Comparison of ENCODE assay signal across 25 cellular contexts in the genomic region with DNA sequence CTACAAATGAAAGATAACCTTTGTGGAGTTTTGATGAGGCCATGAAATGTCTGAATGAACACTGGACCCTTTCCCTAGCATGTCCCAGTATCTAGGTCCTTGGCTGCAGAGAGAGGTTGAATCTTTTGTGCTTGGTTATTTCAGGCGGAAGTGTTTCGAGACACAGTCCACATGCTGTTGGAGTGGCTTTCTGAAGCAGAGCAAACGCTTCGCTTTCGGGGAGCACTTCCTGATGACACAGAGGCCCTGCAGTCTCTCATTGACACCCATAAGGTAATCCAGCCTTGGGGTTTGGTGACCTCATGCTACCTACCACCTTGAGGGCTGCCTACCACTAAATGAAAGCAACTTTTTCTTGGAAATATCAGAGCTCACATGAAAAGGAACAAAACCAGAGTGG. TPM values are rescaled to one million over a fixed set of nuclear protein-coding genes. Genes with fewer than 3 reads are reported as not detected.
DNase-seq lines count a peak whose midpoint lies in the region; ATAC-seq, FAIRE-seq and TF ChIP-seq lines count a peak whose summit lies in the region.
"Had no signal": no experiment of that assay in that cellular context is flagged by ENCODE, and none has a peak within 500 bp of the region (broad histone marks: within the 10 kb centered on the region; RNA-seq: fewer than 3 reads in every experiment).

No MANE protein-coding gene starts in this region.

- H3K27me3 Mint-ChIP-seq in activated CD4-positive, alpha-beta T cell treated with anti-CD3 and anti-CD28 coated beads, Interleukin-2, amount 10 ng/mL, durations not matched to agents 7 days and 5 days = no peaks in the 10 kb centered on the region

- H3K36me3 Mint-ChIP-seq in activated CD4-positive, alpha-beta T cell treated with anti-CD3 and anti-CD28 coated beads, Interleukin-2, amount 10 ng/mL, durations not matched to agents 7 days and 5 days (ENCODE audit: low read depth) = peaks cover 75% of the 10 kb centered on the region

- H3K4me2 ChIP-seq in HepG2 (ENCODE audit: low read depth, low read length) = no peak overlapping the region
- H3K4me2 ChIP-seq: BLaER1 had no signal

- FAIRE-seq in HepG2 (lab: Jason Lieb, UNC) = no peak
- FAIRE-seq: A204.1, D721Med, K562 had no signal

- POLR2A ChIA-PET in activated CD4-positive, alpha-beta T cell treated with anti-CD3 and anti-CD28 coated beads, Interleukin-2, amount 10 ng/mL, durations not matched to agents 7 days and 5 days (lab: Charles Lee) = interaction anchor here (0.6 kb wide), 1 partner anchor 261 kb away, joined by 3 read pairs; no protein-coding TSS in a partner anchor
- POLR2A ChIA-PET in HepG2 (lab: Yijun Ruan, JAX) = no interaction called here

- H2AFZ ChIP-seq in HepG2 (ENCODE audit: low read length) = no peak overlapping the region

- no peak for TF ChIP-seq CTCF in liver (IDR thresholded peaks at IDR 0.05; ENCODE audit: low read depth, low read length, missing input control)
- no peak for TF ChIP-seq CTCF in HepG2 (CRISPR knock-in tag; IDR thresholded peaks at IDR 0.05)
- no peak for TF ChIP-seq CTCF in gastroesophageal sphincter (IDR thresholded peaks at IDR 0.05)
- TF ChIP-seq CTCF in stomach (IDR thresholded peaks at IDR 0.05) = no peak

- H3K9me3 ChIP-seq in liver (ENCODE audit: control insufficient read depth in 4 of 4, low read length in 3 of 4) (no peaks in the 10 kb centered on the region), HepG2 (ENCODE audit: low read length) (no peaks in the 10 kb centered on the region), gastroesophageal sphincter (no peaks in the 10 kb centered on the region), stomach (no peaks in the 10 kb centered on the region)
- H3K9me3 ChIP-seq: BLaER1 had no signal

- no peaks in the 10 kb centered on the region for H4K20me1 ChIP-seq in HepG2 (ENCODE audit: insufficient read depth, low read length)

- DNase-seq in activated CD4-positive, alpha-beta T cell treated with anti-CD3 and anti-CD28 coated beads, Interleukin-2, amount 10 ng/mL, durations not matched to agents 7 days and 5 days = peak; percentile 14
- DNase-seq in activated CD4-positive, alpha-beta T cell treated with anti-CD3 and anti-CD28 coated beads, Interleukin-2, amount 50 U/mL, for 48 hours = no peak
- DNase-seq in HepG2 (ENCODE audit: low spot score) = no peak
- no peak for DNase-seq in stomach
- no peak for DNase-seq in central memory CD4-positive, alpha-beta T cell
- no peak for DNase-seq in NCI-H1105 treated with DMSO at 0.1 percent for 48 hours (lab: John Stamatoyannopoulos, UW)
- DNase-seq: CD8-positive, alpha-beta T cell; DMS79 treated with DMSO at 0.1 percent for 48 hours; HCEC 1CT; MV-4-11; NCI-H1417 treated with DMSO at 0.1 percent for 48 hours; NCI-H1930; NCI-H2171; NCI-H446; NCI-H69; OCI-M1; RPMI8226 had no signal

- peak overlapping the region; percentile 87 for H3K27ac ChIP-seq in liver (ENCODE audit: low read depth in 1 of 2, low read length in 2 of 2)
- H3K27ac ChIP-seq in HepG2 (ENCODE audit: extremely low read length, insufficient read depth, low read length) = no peak overlapping the region
- peak overlapping the region in 3 of 4 donors; percentile 3 to 29 (median 26) for H3K27ac ChIP-seq in gastroesophageal sphincter
- H3K27ac ChIP-seq in stomach = peak overlapping the region in 3 of 5 donors; percentile 3 to 75 (median 55)
- H3K27ac ChIP-seq: BLaER1, HL-60 had no signal

- peak overlapping the region; percentile 76 for H3K27ac Mint-ChIP-seq in activated CD4-positive, alpha-beta T cell treated with anti-CD3 and anti-CD28 coated beads, Interleukin-2, amount 10 ng/mL, durations not matched to agents 7 days and 5 days
- H3K27ac Mint-ChIP-seq: CD8-positive, alpha-beta T cell had no signal

- BruUV-seq in HepG2 (replicated peaks; lab: Mats Ljungman, UMichigan) = no TSS peak

- H3K4me3 Mint-ChIP-seq in activated CD4-positive, alpha-beta T cell treated with anti-CD3 and anti-CD28 coated beads, Interleukin-2, amount 10 ng/mL, durations not matched to agents 7 days and 5 days = no peak overlapping the region
- H3K4me3 Mint-ChIP-seq: CD8-positive, alpha-beta T cell had no signal

- H3K79me2 ChIP-seq in HepG2 (ENCODE audit: insufficient read depth, low read length) = no peaks in the 10 kb centered on the region

- TF ChIP-seq RAD21 in liver (IDR thresholded peaks at IDR 0.05) (no peak), HepG2 (CRISPR knock-in tag; IDR thresholded peaks at IDR 0.05) (no peak)

- 88% methylated on average over 5 of the region's 5 CpGs for WGBS in liver
- WGBS in HepG2 (ENCODE audit: low lambda C conversion rate) = 98% methylated on average over 5 of the region's 5 CpGs
- WGBS in gastroesophageal sphincter (ENCODE audit: low coverage in 1 of 2), 2 donors = 60 to 86% methylated on average over 1 to 5 of the region's 5 CpGs
- 93 to 99% (median 96%) methylated on average over 5 of the region's 5 CpGs for WGBS in stomach, 5 donors

- TF ChIP-seq POLR2A in HepG2 (IDR thresholded peaks at IDR 0.05; ENCODE audit: insufficient read depth in 1 of 2, low read depth in 2 of 2, low read length in 2 of 2) (no peak), gastroesophageal sphincter (IDR thresholded peaks at IDR 0.05) (no peak), stomach (IDR thresholded peaks at IDR 0.05) (no peak)

- peaks cover 0 to 10% (median 5%) of the 10 kb centered on the region in 4 donors for H3K4me1 ChIP-seq in liver (ENCODE audit: control insufficient read depth in 4 of 4, insufficient read depth in 4 of 4, low read length in 3 of 4)
- peaks cover 6% of the 10 kb centered on the region; the same call in 1 of the 2 replicates for H3K4me1 ChIP-seq in HepG2 (ENCODE audit: insufficient read depth, low read length)
- H3K4me1 ChIP-seq in gastroesophageal sphincter = peaks cover 0 to 26% (median 0%) of the 10 kb centered on the region in 3 donors
- H3K4me1 ChIP-seq in stomach = peaks cover 0 to 4% (median 1%) of the 10 kb centered on the region in 4 donors

- H3K4me3 ChIP-seq in liver (ENCODE audit: low read depth in 1 of 3, low read length in 3 of 3) = no peak overlapping the region
- H3K4me3 ChIP-seq in HepG2 (replicated peaks in 1 of 3; ENCODE audit: insufficient read depth in 1 of 3, low read depth in 2 of 3, low read length in 3 of 3) = no peak overlapping the region
- no peak overlapping the region for H3K4me3 ChIP-seq in gastroesophageal sphincter
- no peak overlapping the region for H3K4me3 ChIP-seq in stomach
- H3K4me3 ChIP-seq: BLaER1, K562 had no signal

- H3K4me1 Mint-ChIP-seq in activated CD4-positive, alpha-beta T cell treated with anti-CD3 and anti-CD28 coated beads, Interleukin-2, amount 10 ng/mL, durations not matched to agents 7 days and 5 days = peaks cover 18% of the 10 kb centered on the region

- no peaks in the 10 kb centered on the region for H3K9me3 Mint-ChIP-seq in activated CD4-positive, alpha-beta T cell treated with anti-CD3 and anti-CD28 coated beads, Interleukin-2, amount 10 ng/mL, durations not matched to agents 7 days and 5 days
- H3K9me3 Mint-ChIP-seq: CD8-positive, alpha-beta T cell had no signal

- TF ChIP-seq EP300 in HepG2 (IDR thresholded peaks at IDR 0.05; ENCODE audit: low read depth in 2 of 2, low read length in 2 of 2) (no peak), HepG2 (CRISPR knock-in tag; IDR thresholded peaks at IDR 0.05; ENCODE audit: borderline replicate concordance) (no peak), gastroesophageal sphincter (IDR thresholded peaks at IDR 0.05) (no peak), stomach (IDR thresholded peaks at IDR 0.05) (no peak)

- CTCF ChIA-PET in activated CD4-positive, alpha-beta T cell treated with anti-CD3 and anti-CD28 coated beads, Interleukin-2, amount 10 ng/mL, durations not matched to agents 7 days and 5 days (lab: Charles Lee) = interaction anchor here (0.8 kb wide), 1 partner anchor 40 kb away, joined by 4 read pairs; no protein-coding TSS in a partner anchor
- CTCF ChIA-PET in HepG2 (lab: Yijun Ruan, JAX; ENCODE audit: low intra/inter-chr PET ratio, low total read pairs) = no interaction called here

- H3K9ac ChIP-seq in liver (ENCODE audit: low read depth in 1 of 2, low read length in 2 of 2) = no peak overlapping the region
- H3K9ac ChIP-seq in HepG2 (ENCODE audit: insufficient read depth, low read depth, low read length) = no peak overlapping the region
- H3K9ac ChIP-seq: BLaER1 had no signal

- H3K27me3 ChIP-seq in liver (ENCODE audit: control insufficient read depth in 4 of 4, insufficient read depth in 4 of 4, low read length in 3 of 4) (no peaks in the 10 kb centered on the region), HepG2 (ENCODE audit: control insufficient read depth in 1 of 2, insufficient read depth in 2 of 2, low read length in 2 of 2) (no peaks in the 10 kb centered on the region), gastroesophageal sphincter (no peaks in the 10 kb centered on the region), stomach (no peaks in the 10 kb centered on the region)
- H3K27me3 ChIP-seq: BLaER1 had no signal

- intact Hi-C loops in HepG2 (cut with micrococcal nuclease; ENCODE audit: unreplicated experiment) = no loop called here
- intact Hi-C loops in stomach (cut with DNase I; ENCODE audit: low total_unique reads) = no loop called here

- H3K36me3 ChIP-seq in liver (ENCODE audit: control insufficient read depth in 4 of 4, insufficient read depth in 3 of 4, low read depth in 1 of 4, low read length in 3 of 4) = peaks cover 12 to 74% (median 64%) of the 10 kb centered on the region in 4 donors
- peaks cover 45 to 89% of the 10 kb centered on the region in 2 experiments for H3K36me3 ChIP-seq in HepG2 (replicated peaks in 1 of 2; ENCODE audit: control insufficient read depth in 1 of 2, insufficient read depth in 2 of 2, low read length in 2 of 2)
- peaks cover 17 to 100% of the 10 kb centered on the region in 2 donors for H3K36me3 ChIP-seq in gastroesophageal sphincter
- peaks cover 90 to 100% (median 100%) of the 10 kb centered on the region in 4 donors for H3K36me3 ChIP-seq in stomach

- ATAC-seq in HepG2 = no peak
- ATAC-seq in gastroesophageal sphincter = no peak
- ATAC-seq: CD8-positive, alpha-beta T cell; K562 had no signal

- in situ Hi-C loops in HepG2 (cut with HindIII; ENCODE audit: extremely low pct_ligation_motif_present, low pct_unique_long_range_greater_than_20kb) = no loop called here

RNA-seq across cellular contexts. Expression of a gene that starts 38.9 kb away (rescaled TPM):
- not detected for total RNA-seq in activated CD4-positive, alpha-beta T cell treated with anti-CD3 and anti-CD28 coated beads, Interleukin-2, amount 10 ng/mL, durations not matched to agents 7 days and 5 days
- total RNA-seq in liver (not detected), HepG2 (2016; rRNA removed; fragmentation: Illumina TruSeq; extraction: Trizol) (not detected in 2 replicates), gastroesophageal sphincter (1 to 10 TPM in 2 of 4 donors, under 1 TPM in 2; 0.40 to 4.0 (median 1.2) TPM), stomach (not detected)
- polyA plus RNA-seq in liver (not detected), HepG2 (2011; rRNA removed) (0.05 TPM in 1 of 2 replicates, not detected in the other), stomach (not detected)
- total RNA-seq in HepG2 (2016; cell fraction: cytosol; rRNA removed; fragmentation: Illumina TruSeq; extraction: Trizol; ENCODE audit: low read depth) = not detected in 2 replicates
- not detected in 2 replicates for total RNA-seq in HepG2 (2016; cell fraction: insoluble cytoplasmic fraction; rRNA removed; fragmentation: Illumina TruSeq; extraction: Trizol)
- total RNA-seq in HepG2 (2016; cell fraction: membrane; rRNA removed; fragmentation: Illumina TruSeq; extraction: Trizol) = not detected in 2 replicates
- total RNA-seq in HepG2 (2016; cell fraction: nucleus; rRNA removed; fragmentation: Illumina TruSeq; extraction: Trizol) = not detected in 2 replicates
- not detected in 2 replicates for polyA plus RNA-seq in HepG2 (2011; cell fraction: cytosol; rRNA removed)
- 0.13 TPM in 1 of 2 replicates, not detected in the other for polyA plus RNA-seq in HepG2 (2011; cell fraction: nucleus; rRNA removed)
- polyA plus RNA-seq in HepG2 (2012) = 0.08 TPM in 1 of 2 replicates, not detected in the other
- 0.07 TPM in 1 of 2 replicates, not detected in the other for polyA plus RNA-seq in HepG2 (2016; cell fraction: cytosol; fragmentation: Illumina TruSeq; extraction: Trizol; ENCODE audit: low read depth)
- polyA plus RNA-seq in HepG2 (2016; cell fraction: insoluble cytoplasmic fraction; fragmentation: Illumina TruSeq; extraction: Trizol; ENCODE audit: low read depth) = not detected in 2 replicates
- polyA plus RNA-seq in HepG2 (2016; cell fraction: membrane; fragmentation: Illumina TruSeq; extraction: Trizol; ENCODE audit: low read depth) = not detected in 2 replicates
- polyA plus RNA-seq in HepG2 (2016; cell fraction: nucleus; fragmentation: Illumina TruSeq; extraction: Trizol; ENCODE audit: insufficient read depth, low read depth) = not detected in 2 replicates
- 0.09 TPM in 1 of 2 replicates, not detected in the other for polyA minus RNA-seq in HepG2 (2011; rRNA and poly(A)+ RNA removed; ENCODE audit: low replicate concordance)
- not detected in 2 replicates for polyA minus RNA-seq in HepG2 (2011; cell fraction: cytosol; rRNA and poly(A)+ RNA removed)
- polyA minus RNA-seq in HepG2 (2011; cell fraction: nucleus; rRNA and poly(A)+ RNA removed) = not detected in 2 replicates
- total RNA-seq: G401 had no signal
